Comparison of ENCODE assay signal across 8 cellular contexts in genomic region chr2:112053917-112054846, GRCh38. TPM values are rescaled to one million over a fixed set of nuclear protein-coding genes. Genes with fewer than 3 reads are reported as not detected.
DNase-seq lines count a peak whose midpoint lies in the region; ATAC-seq and TF ChIP-seq lines count a peak whose summit lies in the region.

No MANE protein-coding gene starts in this region.

- TF ChIP-seq CTCF in BE2C (IDR thresholded peaks at IDR 0.05; ENCODE audit: low read depth, low read length), result no peak
- no peak for TF ChIP-seq CTCF in coronary artery (IDR thresholded peaks at IDR 0.05)
- TF ChIP-seq CTCF in left lung (IDR thresholded peaks at IDR 0.05), result no peak

- H3K36me3 ChIP-seq in BE2C, result no peaks in the 10 kb centered on the region
- no peaks in the 10 kb centered on the region for H3K36me3 ChIP-seq in left lung

- H3K9me3 ChIP-seq in BE2C, result no peaks in the 10 kb centered on the region
- no peaks in the 10 kb centered on the region for H3K9me3 ChIP-seq in left lung

- peaks cover 12% of the 10 kb centered on the region for H3K36me3 Mint-ChIP-seq in activated CD4-positive, alpha-beta T cell treated with anti-CD3 and anti-CD28 coated beads, Interleukin-2, amount 10 ng/mL, durations not matched to agents 24 days and 14 days (ENCODE audit: low read depth)

- peak overlapping the region; percentile 99 for H3K4me3 Mint-ChIP-seq in activated CD4-positive, alpha-beta T cell treated with anti-CD3 and anti-CD28 coated beads, Interleukin-2, amount 10 ng/mL, durations not matched to agents 24 days and 14 days

- H3K4me3 ChIP-seq in BE2C (ENCODE audit: low read depth, low read length), result peak overlapping the region; percentile 43
- peak overlapping the region; percentile 72 for H3K4me3 ChIP-seq in coronary artery
- H3K4me3 ChIP-seq in left lung, result peak overlapping the region; percentile 24 to 97

- DNase-seq in BE2C, result peak; percentile 95
- peak; percentile 89 to 99 for DNase-seq in NCI-H526 (lab: John Stamatoyannopoulos, UW)
- DNase-seq in activated CD4-positive, alpha-beta T cell treated with anti-CD3 and anti-CD28 coated beads, Interleukin-2, amount 10 ng/mL, durations not matched to agents 24 days and 14 days, result peak; percentile 99
- peak; percentile 98 for DNase-seq in coronary artery (ENCODE audit: low spot score)
- DNase-seq in left lung, result peak; percentile 99
- peak; percentile 98 to 99 for DNase-seq in stimulated activated CD4-positive, alpha-beta T cell treated with anti-CD3 and anti-CD28 coated beads, Interleukin-2, amount 100 ng/mL, for 24 hours

- ATAC-seq in GM19324 (IDR thresholded peaks at IDR 0.05; ENCODE audit: low FRiP score, unreplicated experiment) (peak; percentile 64), HG03460 (IDR thresholded peaks at IDR 0.05; ENCODE audit: unreplicated experiment) (peak; percentile 50), left lung (peak; percentile 75)

- H3K27me3 Mint-ChIP-seq in activated CD4-positive, alpha-beta T cell treated with anti-CD3 and anti-CD28 coated beads, Interleukin-2, amount 10 ng/mL, durations not matched to agents 24 days and 14 days, result peaks cover 1% of the 10 kb centered on the region

- H3K4me1 ChIP-seq in BE2C (no peaks in the 10 kb centered on the region), left lung (peaks cover 8 to 43% of the 10 kb centered on the region in 2 donors)

- intact Hi-C loops in activated CD4-positive, alpha-beta T cell treated with anti-CD3 and anti-CD28 coated beads, Interleukin-2, amount 10 ng/mL, durations not matched to agents 24 days and 14 days (cut with micrococcal nuclease), result loop anchor here (2.0 kb wide), 4 partner anchors 135 to 427 kb away; partner anchors contain the start of genes ANAPC1 and ZC3H8
- intact Hi-C loops in left lung (cut with DNase I), result no loop called here

- peaks cover 34% of the 10 kb centered on the region for H3K4me1 Mint-ChIP-seq in activated CD4-positive, alpha-beta T cell treated with anti-CD3 and anti-CD28 coated beads, Interleukin-2, amount 10 ng/mL, durations not matched to agents 24 days and 14 days

- no peaks in the 10 kb centered on the region for H3K9me3 Mint-ChIP-seq in activated CD4-positive, alpha-beta T cell treated with anti-CD3 and anti-CD28 coated beads, Interleukin-2, amount 10 ng/mL, durations not matched to agents 24 days and 14 days

- H3K27me3 ChIP-seq in BE2C (no peaks in the 10 kb centered on the region), left lung (no peaks in the 10 kb centered on the region)

- H3K27ac Mint-ChIP-seq in activated CD4-positive, alpha-beta T cell treated with anti-CD3 and anti-CD28 coated beads, Interleukin-2, amount 10 ng/mL, durations not matched to agents 24 days and 14 days, result peak overlapping the region; percentile 99

- peak overlapping the region; percentile 67 to 95 for H3K27ac ChIP-seq in coronary artery
- peak overlapping the region; percentile 84 to 87 for H3K27ac ChIP-seq in left lung

RNA-seq across cellular contexts. Expression of gene TMEM87B, which starts 0.9 kb away (rescaled TPM):
- polyA plus RNA-seq in BE2C (2012; ENCODE audit: insufficient read depth, insufficient read length, low read depth), result 0.77 TPM
- total RNA-seq in activated CD4-positive, alpha-beta T cell treated with anti-CD3 and anti-CD28 coated beads, Interleukin-2, amount 10 ng/mL, durations not matched to agents 24 days and 14 days, result 13.9 and 15.8 TPM in 2 replicates
- 10 to 100 TPM; 32.2 to 36.8 TPM for total RNA-seq in left lung

Comparison
In these comparisons a context has a peak if more than half of its experiments do, and no peak if none do; other contexts are left out.
1. Peak in every context shown above with its lines: DNase-seq, ATAC-seq, H3K4me3 ChIP-seq and H3K27ac ChIP-seq.